In genomic region chr9:121427899-121428298, GRCh38 we compare ENCODE assay signal across 32 cellular contexts.
"Had no signal": no experiment of that assay in that cellular context is flagged by ENCODE, and none has a peak within 500 bp of the region (broad histone marks: within the 10 kb centered on the region; RNA-seq: fewer than 3 reads in every experiment).

No MANE protein-coding gene starts in this region.

- H3K27ac ChIP-seq: adrenal gland, ascending aorta, body of pancreas, brain microvascular endothelial cell, breast epithelium, cardiac muscle cell had no signal

- H3K4me3 ChIP-seq: adrenal gland, ascending aorta, body of pancreas, breast epithelium, cardiac muscle cell had no signal

- H3K36me3 ChIP-seq: adrenal gland, ascending aorta, brain microvascular endothelial cell, breast epithelium, cardiac muscle cell had no signal

- ATAC-seq: activated naive CD4-positive, alpha-beta T cell treated with anti-CD3 and anti-CD28 coated beads, Interleukin-2, amount 50 U/mL, for 72 hours; activated naive CD8-positive, alpha-beta T cell treated with anti-CD3 and anti-CD28 coated beads, Interleukin-2, amount 50 U/mL, for 24 hours; activated T-cell treated with anti-CD3 and anti-CD28 coated beads, Interleukin-2, amount 50 U/mL, for 4 hours; activated T-cell treated with anti-CD3 and anti-CD28 coated beads, Interleukin-2, amount 50 U/mL, for 72 hours; activated T-helper 17 cell treated with anti-CD3 and anti-CD28 coated beads, Interleukin-2, amount 50 U/mL, for 72 hours; body of pancreas had no signal

- H3K4me1 ChIP-seq: adrenal gland, ascending aorta, body of pancreas, breast epithelium had no signal

- FAIRE-seq: astrocyte, colon had no signal

- H3K27me3 ChIP-seq: adrenal gland, ascending aorta, body of pancreas, brain microvascular endothelial cell, breast epithelium, cardiac muscle cell had no signal

- H3K9me3 ChIP-seq: adrenal gland, ascending aorta, body of pancreas, breast epithelium had no signal

- DNase-seq: activated effector memory CD4-positive, alpha-beta T cell treated with anti-CD3 and anti-CD28 coated beads, Interleukin-2, amount 50 U/mL, for 16 hours; activated effector memory CD4-positive, alpha-beta T cell treated with Interleukin-2 at 50 U/mL for 16 hours; activated gamma-delta T cell; activated gamma-delta T cell treated with Interleukin-2 at 50 U/mL for 16 hours; activated naive CD4-positive, alpha-beta T cell; activated naive CD4-positive, alpha-beta T cell treated with anti-CD3 and anti-CD28 coated beads for 36 hours; activated naive CD4-positive, alpha-beta T cell treated with anti-CD3 and anti-CD28 coated beads, Interleukin-2, amount 10 ng/mL, durations not matched to agents 7 days and 5 days; activated naive CD4-positive, alpha-beta T cell treated with anti-CD3 and anti-CD28 coated beads, Interleukin-2, amount 50 U/mL, for 16 hours; activated naive CD4-positive, alpha-beta T cell treated with Interleukin-2 at 50 U/mL for 16 hours; activated naive CD8-positive, alpha-beta T cell treated with anti-CD3 and anti-CD28 coated beads for 36 hours; activated naive CD8-positive, alpha-beta T cell treated with anti-CD3 and anti-CD28 coated beads, Interleukin-2, amount 10 ng/mL, durations not matched to agents 7 days and 5 days; activated naive CD8-positive, alpha-beta T cell treated with anti-CD3 and anti-CD28 coated beads, Interleukin-2, amount 50 U/mL, for 24 hours; activated T-cell treated with anti-CD3 and anti-CD28 coated beads, Interleukin-2, amount 50 U/mL, for 24 hours; activated T-cell treated with anti-CD3 and anti-CD28 coated beads, Interleukin-2, amount 50 U/mL, for 4 hours; activated T-cell treated with anti-CD3 and anti-CD28 coated beads, Interleukin-2, amount 50 U/mL, for 48 hours; activated T-cell treated with anti-CD3 and anti-CD28 coated beads, Interleukin-2, amount 50 U/mL, for 72 hours; adrenal gland; amniotic stem cell; amygdala; anterior cingulate cortex; body of pancreas; brain microvascular endothelial cell; caudate nucleus; central memory CD4-positive, alpha-beta T cell; cerebellar nuclear complex had no signal
